12 cellular contexts compared by ENCODE assay signal in genomic region chr15:63858881-63859280, GRCh38. TPM values are rescaled to one million over a fixed set of nuclear protein-coding genes. Genes with fewer than 3 reads are reported as not detected.
DNase-seq lines count a peak whose midpoint lies in the region; ATAC-seq and TF ChIP-seq lines count a peak whose summit lies in the region.
"Had no signal": no experiment of that assay in that cellular context is flagged by ENCODE, and none has a peak within 500 bp of the region (broad histone marks: within the 10 kb centered on the region; RNA-seq: fewer than 3 reads in every experiment).

No MANE protein-coding gene starts in this region.

- intact Hi-C loops in mucosa of descending colon (cut with DNase I, micrococcal nuclease): no loop called here

- H3K36me3 ChIP-seq in mucosa of descending colon (ENCODE audit: low read depth): no peaks in the 10 kb centered on the region
- H3K36me3 ChIP-seq: ascending aorta, thyroid gland had no signal

- DNase-seq in NOMO-1 treated with DMSO at 0.1 percent for 48 hours (lab: John Stamatoyannopoulos, UW; ENCODE audit: unreplicated experiment) (peak; percentile 12), NOMO-1 (lab: John Stamatoyannopoulos, UW; ENCODE audit: unreplicated experiment in 2 of 2) (no peak), MV-4-11 (lab: John Stamatoyannopoulos, UW) (peak; percentile 41), fibroblast of gingiva (ENCODE audit: low read depth) (peak; percentile 11), mucosa of descending colon (no peak), NCI-H1048 (lab: John Stamatoyannopoulos, UW) (no peak), left lobe of liver (ENCODE audit: low spot score) (no peak), anterior cingulate cortex (lab: John Stamatoyannopoulos, UW) (no peak)
- DNase-seq: NCI-H1930, thyroid gland had no signal

- no peaks in the 10 kb centered on the region for H3K4me1 ChIP-seq in mucosa of descending colon (ENCODE audit: low read depth)
- H3K4me1 ChIP-seq: thyroid gland had no signal

- H3K9me3 ChIP-seq in mucosa of descending colon: no peaks in the 10 kb centered on the region
- H3K9me3 ChIP-seq: ascending aorta, thyroid gland had no signal

- no peak for TF ChIP-seq CTCF in mucosa of descending colon (IDR thresholded peaks at IDR 0.05)

- H3K4me3 ChIP-seq in mucosa of descending colon: no peak overlapping the region
- H3K4me3 ChIP-seq: ascending aorta, skin epidermis, thyroid gland had no signal

- ATAC-seq in mucosa of descending colon: peak; percentile 59
- ATAC-seq in left lobe of liver: no peak

RNA-seq across cellular contexts. Expression of gene HERC1, which starts 25.1 kb away (rescaled TPM):
- total RNA-seq in mucosa of descending colon: 100 to 1,000 TPM in 1 of 3 donors, 10 to 100 TPM in 2; 51.7 to 136 (median 77.7) TPM
- total RNA-seq in left lobe of liver: 40.6 TPM

Comparison
In these comparisons a context has a peak if more than half of its experiments do, and no peak if none do; other contexts are left out.
1. DNase-seq: peak in NOMO-1 treated with DMSO at 0.1 percent for 48 hours (single experiment), MV-4-11 (single experiment) and fibroblast of gingiva (single experiment); none in NOMO-1 (0 of 2), mucosa of descending colon (0 of 3), NCI-H1048 (single experiment), left lobe of liver (single experiment) and anterior cingulate cortex (0 of 58).